ENCODE assay signal across 24 cellular contexts in the genomic region with DNA sequence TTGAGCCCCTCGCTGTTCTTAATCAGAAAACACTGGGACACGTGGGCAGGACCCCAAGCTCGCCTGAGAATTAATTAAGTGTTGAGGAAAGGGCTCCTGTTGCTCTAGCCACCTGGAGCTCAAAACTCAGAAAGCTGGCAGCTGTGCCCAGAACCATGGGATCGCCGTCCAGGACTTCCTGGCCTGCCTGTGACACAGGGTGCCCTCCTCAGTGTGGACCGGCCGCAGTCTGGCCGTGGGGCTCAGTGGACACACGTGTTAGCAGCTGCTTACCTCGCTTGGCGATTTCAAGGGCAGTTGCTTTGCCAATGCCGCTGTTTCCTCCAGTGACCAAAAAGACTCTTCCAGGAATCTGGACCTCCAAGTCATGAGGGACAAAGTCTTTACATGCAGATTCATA. TPM values are rescaled to one million over a fixed set of nuclear protein-coding genes. Genes with fewer than 3 reads are reported as not detected.
"Had no signal": no experiment of that assay in that cellular context is flagged by ENCODE, and none has a peak within 500 bp of the region (broad histone marks: within the 10 kb centered on the region; RNA-seq: fewer than 3 reads in every experiment).

No MANE protein-coding gene starts in this region.

- H3K36me3 ChIP-seq: ovary, thyroid gland had no signal

- H3K4me1 ChIP-seq: foreskin keratinocyte had no signal

- H3K36me3 Mint-ChIP-seq: naive B cell, type B pancreatic cell had no signal

- H3K9me3 ChIP-seq: ovary, right atrium auricular region, suprapubic skin, thyroid gland had no signal

- H3K27me3 ChIP-seq: foreskin keratinocyte, ovary, right atrium auricular region, suprapubic skin, thyroid gland had no signal

- H3K4me3 Mint-ChIP-seq: endodermal cell, nephron progenitor cell, type B pancreatic cell had no signal

- FAIRE-seq: endothelial cell of umbilical vein, kidney, small intestine, urothelium cell line had no signal

- H3K4me3 ChIP-seq: coronary artery, ovary, right atrium auricular region, suprapubic skin, thyroid gland had no signal

- H3K9me3 Mint-ChIP-seq: endodermal cell, naive B cell, nephron progenitor cell, type B pancreatic cell had no signal

- H3K27me3 Mint-ChIP-seq: naive B cell, type B pancreatic cell had no signal

- H3K27ac Mint-ChIP-seq: endodermal cell, nephron progenitor cell, type B pancreatic cell had no signal

- H3K27ac ChIP-seq: coronary artery, foreskin keratinocyte, ovary, right atrium auricular region, suprapubic skin had no signal

- DNase-seq: effector CD4-positive, alpha-beta T cell; endodermal cell; erythroblast; foreskin keratinocyte; kidney; left cardiac atrium; left ventricle myocardium superior; mesendoderm; naive B cell; nephron progenitor cell; ovary; small intestine; stimulated activated CD4-positive, alpha-beta T cell treated with anti-CD3 and anti-CD28 coated beads, Interleukin-12 subunit alpha, Interleukin-12 subunit beta, amount 100 ng/mL, for 4 hours; stimulated activated CD4-positive, alpha-beta T cell treated with anti-CD3 and anti-CD28 coated beads, Interleukin-2, amount 100 ng/mL, for 48 hours; stimulated activated naive CD8-positive, alpha-beta T cell treated with anti-CD3 and anti-CD28 coated beads, Interleukin-15, Interleukin-2, amounts not matched to agents 100 U/mL and 50 U/mL, for 24 hours; thyroid gland had no signal

- ATAC-seq: foreskin keratinocyte; left cardiac atrium; left ventricle myocardium superior; stimulated activated naive CD8-positive, alpha-beta T cell treated with anti-CD3 and anti-CD28 coated beads, Interleukin-15, Interleukin-2, amounts not matched to agents 100 U/mL and 50 U/mL, for 24 hours had no signal

RNA-seq across cellular contexts. Expression of a gene that starts 45.7 kb away (rescaled TPM):
- total RNA-seq: dermis microvascular lymphatic vessel endothelial cell, endothelial cell of umbilical vein, foreskin keratinocyte, lung microvascular endothelial cell, thyroid gland had no signal
- polyA plus RNA-seq: endothelial cell of umbilical vein, foreskin keratinocyte had no signal
